28 cellular contexts compared by ENCODE assay signal in the genomic region with DNA sequence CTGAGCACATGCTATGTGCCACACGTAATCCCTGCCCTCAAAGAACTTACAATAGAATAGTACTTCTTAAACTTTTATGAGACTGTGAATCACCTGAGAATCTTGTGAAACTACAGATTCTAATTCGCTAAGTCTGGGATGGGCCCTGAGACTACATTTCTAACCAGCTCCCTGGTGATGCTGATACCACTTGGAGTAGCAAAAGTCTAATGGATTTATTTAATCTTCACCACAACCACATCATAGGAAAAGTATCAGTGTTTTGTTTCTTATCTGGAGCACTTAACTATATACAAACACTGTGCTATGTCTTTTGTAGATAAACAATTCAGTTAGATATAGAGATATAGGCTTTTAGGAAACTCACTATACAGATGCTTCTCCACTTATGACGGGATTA.
"Had no signal": no experiment of that assay in that cellular context is flagged by ENCODE, and none has a peak within 500 bp of the region (broad histone marks: within the 10 kb centered on the region; RNA-seq: fewer than 3 reads in every experiment).

No MANE protein-coding gene starts in this region.

- H3K36me3 ChIP-seq: left lung, lower lobe of right lung, neural progenitor cell, neutrophil, right lobe of liver, tibial nerve, uterus had no signal

- H3K27ac ChIP-seq: left lung, lower lobe of right lung, neural progenitor cell, neutrophil, parathyroid adenoma, psoas muscle, right lobe of liver, tibial nerve, uterus had no signal

- H3K4me1 ChIP-seq: left lung, lower lobe of right lung, parathyroid adenoma, right lobe of liver, tibial nerve, uterus had no signal

- H3K4me3 ChIP-seq: left lung, lower lobe of right lung, neural progenitor cell, psoas muscle, right lobe of liver, smooth muscle cell, tibial nerve, uterus had no signal

- DNase-seq: immature natural killer cell; kidney; left colon; left lung; lower lobe of right lung; mammary epithelial cell; mesendoderm; naive B cell; natural killer cell; nephron progenitor cell; occipital lobe; psoas muscle; right lobe of liver; stimulated activated CD4-positive, alpha-beta T cell treated with anti-CD3 and anti-CD28 coated beads, Interleukin-1b, Interleukin-23, amount 100 ng/mL, for 48 hours; stimulated activated CD4-positive, alpha-beta T cell treated with anti-CD3 and anti-CD28 coated beads, Interleukin-2, amount 100 ng/mL, for 48 hours; stimulated activated CD4-positive, alpha-beta T cell treated with anti-CD3 and anti-CD28 coated beads, Interleukin-4, amount 100 ng/mL, for 4 hours; stimulated activated CD8-positive, alpha-beta memory T cell treated with anti-CD3 and anti-CD28 coated beads, Interleukin-4, amount 100 ng/mL, for 48 hours; stimulated activated naive CD4-positive, alpha-beta T cell treated with Interleukin-2 at 50 U/mL for 16 hours; stimulated activated naive CD8-positive, alpha-beta T cell treated with anti-CD3 and anti-CD28 coated beads, Interleukin-15, amount 100 ng/mL, for 72 hours; substantia nigra; uterus had no signal

- H3K4me2 ChIP-seq: neural progenitor cell, smooth muscle cell had no signal

- ATAC-seq: left colon; left lung; lower lobe of right lung; natural killer cell; psoas muscle; right lobe of liver; stimulated activated memory B cell treated with anti-CD40 and anti-IgM and Interleukin-4, amounts not matched to agents 10 μg/mL and 1 μg/mL and 100 μg/mL, for 72 hours; stimulated activated naive CD8-positive, alpha-beta T cell treated with anti-CD3 and anti-CD28 coated beads, Interleukin-15, amount 100 ng/mL, for 72 hours had no signal

- H2AFZ ChIP-seq: neural progenitor cell, parathyroid adenoma had no signal

- H3K27me3 ChIP-seq: left lung, neutrophil, right lobe of liver, tibial nerve, uterus had no signal

- FAIRE-seq: islet of Langerhans, kidney had no signal

- H3K9ac ChIP-seq: neural progenitor cell, parathyroid adenoma had no signal

- H3K9me3 ChIP-seq: left lung, lower lobe of right lung, neutrophil, psoas muscle, right lobe of liver, tibial nerve, uterus had no signal

- H3K79me2 ChIP-seq: parathyroid adenoma had no signal
